In genomic region chr17:60047046-60047445, GRCh38 we compare ENCODE assay signal across 35 cellular contexts.
"Had no signal": no experiment of that assay in that cellular context is flagged by ENCODE, and none has a peak within 500 bp of the region (broad histone marks: within the 10 kb centered on the region; RNA-seq: fewer than 3 reads in every experiment).

No MANE protein-coding gene starts in this region.

- H3K9me3 ChIP-seq: MG63 had no signal

- DNase-seq: Karpas-422, Kasumi-1, MG63, MM.1S, MV-4-11, NCI-H1048, NCI-H1092, NCI-H1092 treated with DMSO at 0.1 percent for 48 hours, NCI-H1105, NCI-H1105 treated with DMSO at 0.1 percent for 48 hours, NCI-H1417, NCI-H1417 treated with DMSO at 0.1 percent for 48 hours, NCI-H1436, NCI-H1436 treated with DMSO at 0.1 percent for 48 hours, NCI-H146, NCI-H1694, NCI-H1694 treated with DMSO at 0.1 percent for 48 hours, NCI-H187, NCI-H187 treated with DMSO at 0.1 percent for 48 hours, NCI-H1930, NCI-H2029, NCI-H2029 treated with DMSO at 0.1 percent for 48 hours, NCI-H2081, NCI-H2081 treated with DMSO at 0.1 percent for 48 hours, NCI-H2107, NCI-H2171, NCI-H2171 treated with DMSO at 0.1 percent for 48 hours, NCI-H2227 treated with DMSO at 0.1 percent for 48 hours, NCI-H226, NCI-H345, NCI-H446, NCI-H446 treated with DMSO at 0.1 percent for 48 hours, NCI-H510A, NCI-H510A treated with DMSO at 0.1 percent for 48 hours, NCI-H524 had no signal

- H3K4me3 ChIP-seq: MG63 had no signal

- H3K27me3 ChIP-seq: MG63 had no signal
